In the genomic region with DNA sequence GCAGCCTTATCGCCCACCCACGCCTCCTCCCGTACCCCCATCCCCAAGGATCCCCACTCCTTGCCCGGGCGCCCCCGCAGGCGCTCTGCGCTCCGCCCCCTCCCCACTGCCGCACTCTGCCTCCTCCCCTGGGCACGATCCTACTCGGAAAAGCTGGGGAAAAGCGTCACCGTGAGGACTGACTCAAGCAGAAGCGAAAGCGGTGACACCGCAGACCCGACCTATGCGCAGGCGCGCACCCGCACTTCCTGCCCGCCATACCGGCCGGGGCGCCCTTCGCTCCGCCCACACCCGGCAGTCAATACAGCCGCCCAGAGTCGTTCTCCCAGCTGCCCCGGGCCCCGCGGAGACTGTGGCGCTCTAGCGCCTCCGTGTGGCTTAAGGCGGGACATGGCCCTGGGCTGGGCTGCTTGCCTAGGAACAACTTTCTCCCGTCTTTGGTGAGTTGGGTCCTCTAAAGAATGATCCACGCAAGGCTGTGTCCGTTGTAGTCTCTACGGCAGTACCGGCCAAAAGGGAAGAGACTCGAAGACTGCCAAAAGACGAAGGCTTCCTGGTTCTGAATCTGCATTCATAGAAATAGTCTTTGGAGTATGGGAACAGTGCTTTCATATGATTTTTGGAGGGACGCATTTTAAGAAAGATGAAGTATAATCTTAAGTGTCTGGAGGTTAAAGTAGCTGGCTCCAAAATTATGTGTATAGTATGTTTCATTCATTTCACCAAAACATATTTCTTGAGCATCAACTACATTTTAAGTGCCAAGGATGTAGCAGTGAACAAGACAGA, we compare ENCODE assay signal across 8 cellular contexts. TPM values are rescaled to one million over a fixed set of nuclear protein-coding genes. Genes with fewer than 3 reads are reported as not detected.
DNase-seq lines count a peak whose midpoint lies in the region; ATAC-seq and TF ChIP-seq lines count a peak whose summit lies in the region.

A gene (minus strand): TSS at position 207 of the 789 bp plus-strand sequence. CDS start 7,432 bp downstream, outside the sequence.

- H3K27me3 ChIP-seq in PC-9 (ENCODE audit: insufficient read depth, low read depth) (no peaks in the 10 kb centered on the region), muscle layer of colon (ENCODE audit: control insufficient read depth in 1 of 2, insufficient read depth in 2 of 2, low read length in 2 of 2) (no peaks in the 10 kb centered on the region)

- H3K27ac ChIP-seq in PC-9 = peak within 1 kb of the TSS; percentile 79
- H3K27ac ChIP-seq in muscle layer of colon (ENCODE audit: low read depth, low read length) = peak within 1 kb of the TSS; percentile 89

- CTCF ChIA-PET in PC-9 (lab: Charles Lee) = interaction anchor here (0.6 to 0.8 kb wide), 4 partner anchors 106 to 1345 kb away, joined by 4 to 16 read pairs (median 5); no protein-coding TSS in a partner anchor

- no peaks in the 10 kb centered on the region for H3K9me3 Mint-ChIP-seq in activated T-cell treated with anti-CD3 and anti-CD28 coated beads, Interleukin-2, amount 50 U/mL, for 24 hours

- no peaks in the 10 kb centered on the region for H3K27me3 Mint-ChIP-seq in activated T-cell treated with anti-CD3 and anti-CD28 coated beads, Interleukin-2, amount 50 U/mL, for 24 hours

- H4K20me1 ChIP-seq in PC-9 (ENCODE audit: insufficient read depth) = no peaks in the 10 kb centered on the region

- H3F3A ChIP-seq in PC-9 (ENCODE audit: insufficient read depth, low read depth) = 0 out of 2 replicates have a peak, but pooled peaks cover 11% of the 10 kb centered on the region

- TF ChIP-seq POLR2A in erythroblast (IDR thresholded peaks at IDR 0.05; ENCODE audit: low read length) = peak; percentile 83

- H3K27ac Mint-ChIP-seq in activated T-cell treated with anti-CD3 and anti-CD28 coated beads, Interleukin-2, amount 50 U/mL, for 24 hours = peak within 1 kb of the TSS; percentile 96

- H3K36me3 Mint-ChIP-seq in activated T-cell treated with anti-CD3 and anti-CD28 coated beads, Interleukin-2, amount 50 U/mL, for 24 hours (ENCODE audit: low read depth) = peaks cover 4% of the 10 kb centered on the region

- POLR2A ChIA-PET in PC-9 (lab: Charles Lee; ENCODE audit: unreplicated experiment) = interaction anchor here (0.8 kb wide), 1 partner anchor 26 kb away, joined by 4 read pairs; no protein-coding TSS in a partner anchor

- H3K4me3 Mint-ChIP-seq in activated T-cell treated with anti-CD3 and anti-CD28 coated beads, Interleukin-2, amount 50 U/mL, for 24 hours = peak within 1 kb of the TSS; percentile 87

- H3K4me3 ChIP-seq in Jurkat, Clone E6-1 (ENCODE audit: low read length) = peak within 1 kb of the TSS; percentile 71
- H3K4me3 ChIP-seq in PC-9 (peak within 1 kb of the TSS; percentile 85), muscle layer of colon (ENCODE audit: low read depth in 1 of 2, low read length in 2 of 2) (peak within 1 kb of the TSS; percentile 27 to 96)

- H3K4me2 ChIP-seq in PC-9 = peak within 1 kb of the TSS; percentile 98

- H3K36me3 ChIP-seq in PC-9 (ENCODE audit: low read depth) (no peaks in the 10 kb centered on the region), muscle layer of colon (ENCODE audit: insufficient read depth, low read length) (no peaks in the 10 kb centered on the region)

- H3K9me3 ChIP-seq in PC-9 (ENCODE audit: insufficient read depth, low read depth) = no peaks in the 10 kb centered on the region
- H3K9me3 ChIP-seq in muscle layer of colon (ENCODE audit: low read length) = no peaks in the 10 kb centered on the region

- peak; percentile 97 for ATAC-seq in GM21576 (IDR thresholded peaks at IDR 0.05; ENCODE audit: unreplicated experiment)

- peak within 1 kb of the TSS; percentile 87 for H3K9ac ChIP-seq in muscle layer of colon (ENCODE audit: low read length)

- H3K4me1 Mint-ChIP-seq in activated T-cell treated with anti-CD3 and anti-CD28 coated beads, Interleukin-2, amount 50 U/mL, for 24 hours (ENCODE audit: low read depth) = peaks cover 27% of the 10 kb centered on the region

- intact Hi-C loops in PC-9 (cut with micrococcal nuclease; ENCODE audit: unreplicated experiment) = loop anchor here (1.0 to 2.0 kb wide), 4 partner anchors 26 to 106 kb away; a partner anchor contains a TSS

- H3K4me1 ChIP-seq in PC-9 (replicated peaks; ENCODE audit: insufficient read depth) (peaks cover 11% of the 10 kb centered on the region), muscle layer of colon (ENCODE audit: insufficient read depth, low read length) (peaks cover 18% of the 10 kb centered on the region)

- peak; percentile 100 for DNase-seq in DMS53 (lab: John Stamatoyannopoulos, UW)
- DNase-seq in Jurkat, Clone E6-1 (ENCODE audit: low read depth, low spot score) = peak; percentile 92
- DNase-seq in PC-9 = peak; percentile 85 to 98
- peak; percentile 99 for DNase-seq in activated T-cell treated with anti-CD3 and anti-CD28 coated beads, Interleukin-2, amount 50 U/mL, for 24 hours
- DNase-seq in erythroblast (lab: John Stamatoyannopoulos, UW) = peak; percentile 96 to 98
- DNase-seq in stimulated activated CD8-positive, alpha-beta memory T cell treated with anti-CD3 and anti-CD28 coated beads, Interleukin-7, amount 100 ng/mL, for 4 hours (ENCODE audit: low read depth in 2 of 2) = peak; percentile 95 to 98

- H3K79me2 ChIP-seq in PC-9 (ENCODE audit: low read depth) = peaks cover 14% of the 10 kb centered on the region; the same call in 1 of the 2 replicates

- TSS peak; percentile 88 for BruUV-seq in PC-9 (replicated peaks; lab: Mats Ljungman, UMichigan)

- H3K9me2 ChIP-seq in PC-9 (ENCODE audit: insufficient read depth) = no peaks in the 10 kb centered on the region

- H2AFZ ChIP-seq in PC-9 = peak within 1 kb of the TSS; percentile 80

- TF ChIP-seq CTCF in PC-9 (conservative IDR thresholded peaks at IDR 0.05) = peak; percentile 90

RNA-seq across cellular contexts. Expression of the gene that starts here (rescaled TPM):
- polyA plus RNA-seq in Jurkat, Clone E6-1 (2012; ENCODE audit: insufficient read depth, insufficient read length) = 44.5 TPM
- 27.9 and 29.0 TPM in 2 replicates for total RNA-seq in PC-9 (2021)

Comparison
In these comparisons a context has a peak if more than half of its experiments do, and no peak if none do; other contexts are left out.
1. Peak in every context shown above with its lines: DNase-seq, ATAC-seq, H3K4me3 ChIP-seq and H3K27ac ChIP-seq.